23 cellular contexts compared by ENCODE assay signal in genomic region chr17:4316648-4317047, GRCh38. TPM values are rescaled to one million over a fixed set of nuclear protein-coding genes. Genes with fewer than 3 reads are reported as not detected.
A peak's percentile ranks its signal among the peaks of the same experiment; 100 is the strongest.
DNase-seq lines count a peak whose midpoint lies in the region; ATAC-seq, FAIRE-seq and TF ChIP-seq lines count a peak whose summit lies in the region.
"Had no signal": no experiment of that assay in that cellular context is flagged by ENCODE, and none has a peak within 500 bp of the region (broad histone marks: within the 10 kb centered on the region; RNA-seq: fewer than 3 reads in every experiment).

No MANE protein-coding gene starts in this region.

- H3K27me3 Mint-ChIP-seq in WTC11 (ENCODE audit: low read depth) (no peaks in the 10 kb centered on the region), mesothelial cell of epicardium (ENCODE audit: low read depth) (no peaks in the 10 kb centered on the region)
- H3K27me3 Mint-ChIP-seq: CD4-positive, alpha-beta memory T cell had no signal

- in situ Hi-C loops in transverse colon (cut with MboI; ENCODE audit: low pct_ligation_motif_present in 1 of 4, low pct_unique_long_range_greater_than_20kb in 1 of 4, low sequenced_read_pairs in 3 of 4) = no loop called here

- peaks cover 61% of the 10 kb centered on the region for H3K4me1 Mint-ChIP-seq in WTC11
- H3K4me1 Mint-ChIP-seq in mesothelial cell of epicardium = peaks cover 50% of the 10 kb centered on the region

- intact Hi-C loops in left ventricle myocardium superior (cut with micrococcal nuclease) = no loop called here
- intact Hi-C loops in Right ventricle myocardium superior (cut with DNase I) = no loop called here
- intact Hi-C loops in transverse colon (cut with DNase I; ENCODE audit: low total_unique reads) = no loop called here

- H3K4me3 ChIP-seq in transverse colon = no peak overlapping the region

- POLR2A ChIA-PET in WTC11 (lab: Charles Lee) = interaction anchor here (0.6 kb wide), 1 partner anchor 454 kb away, joined by 4 read pairs; no protein-coding TSS in a partner anchor

- TF ChIP-seq EP300 in transverse colon (IDR thresholded peaks at IDR 0.05; ENCODE audit: low read depth) = no peak

- H3K36me3 ChIP-seq in transverse colon = no peaks in the 10 kb centered on the region

- 83 to 92% methylated on average over 6 to 10 of the region's 10 CpGs for WGBS in transverse colon (ENCODE audit: low coverage in 1 of 2), 2 donors

- DNase-seq in left ventricle myocardium superior = no peak
- DNase-seq in Right ventricle myocardium superior = no peak
- no peak for DNase-seq in WTC11 (ENCODE audit: low spot score)
- no peak for DNase-seq in mesothelial cell of epicardium (ENCODE audit: low spot score in 2 of 2, unreplicated experiment in 2 of 2)
- DNase-seq in transverse colon = no peak
- DNase-seq in kidney glomerular epithelial cell (lab: John Stamatoyannopoulos, UW) = no peak
- no peak for DNase-seq in RCC 7860 (ENCODE audit: low spot score)
- DNase-seq: CD4-positive, alpha-beta memory T cell; DMS 273 treated with DMSO at 0.1 percent for 48 hours; DMS79 treated with DMSO at 0.1 percent for 48 hours; H7; HFFc6; Karpas-422; MV-4-11; NCI-H1694; NCI-H2081; NCI-H2171; NCI-H345; NCI-H524; NCI-H774; NK-92 treated with Interleukin-12 subunit alpha and Interleukin-12 subunit beta, amount 100 ng/mL, for 24 hours had no signal

- H3K27ac Mint-ChIP-seq in WTC11 = peak overlapping the region; percentile 75
- peak overlapping the region; percentile 77 for H3K27ac Mint-ChIP-seq in mesothelial cell of epicardium
- H3K27ac Mint-ChIP-seq: HFFc6 had no signal

- H3K9me3 Mint-ChIP-seq in WTC11 (peaks cover 10% of the 10 kb centered on the region), mesothelial cell of epicardium (no peaks in the 10 kb centered on the region)
- H3K9me3 Mint-ChIP-seq: HFFc6 had no signal

- ATAC-seq in left ventricle myocardium superior = peak; percentile 4
- ATAC-seq in Right ventricle myocardium superior (ENCODE audit: poor library complexity) = no peak
- no peak for ATAC-seq in WTC11
- ATAC-seq: Panc1 had no signal

- TF ChIP-seq POLR2A in transverse colon (IDR thresholded peaks at IDR 0.05) = no peak

- peaks cover 16% of the 10 kb centered on the region for H3K36me3 Mint-ChIP-seq in WTC11
- H3K36me3 Mint-ChIP-seq in mesothelial cell of epicardium = no peaks in the 10 kb centered on the region
- H3K36me3 Mint-ChIP-seq: CD4-positive, alpha-beta memory T cell had no signal

- H3K4me3 Mint-ChIP-seq in WTC11 = no peak overlapping the region
- H3K4me3 Mint-ChIP-seq in mesothelial cell of epicardium = no peak overlapping the region
- H3K4me3 Mint-ChIP-seq: CD4-positive, alpha-beta memory T cell; HFFc6 had no signal

- H3K9me3 ChIP-seq in transverse colon = no peaks in the 10 kb centered on the region
- H3K9me3 ChIP-seq: Caco-2 had no signal

- no peaks in the 10 kb centered on the region for H3K27me3 ChIP-seq in transverse colon

- no peak for TF ChIP-seq CTCF in WTC11 (IDR thresholded peaks at IDR 0.05)
- TF ChIP-seq CTCF in mesothelial cell of epicardium (IDR thresholded peaks at IDR 0.05; ENCODE audit: unreplicated experiment) = no peak
- TF ChIP-seq CTCF in transverse colon (IDR thresholded peaks at IDR 0.05) = no peak

- CTCF ChIA-PET in WTC11 (lab: Charles Lee) = interaction anchor here (0.6 to 1.9 kb wide), 4 partner anchors 10 to 670 kb away, joined by 3 to 5 read pairs (median 4); no protein-coding TSS in a partner anchor

- peaks cover 20 to 60% (median 42%) of the 10 kb centered on the region in 4 donors for H3K4me1 ChIP-seq in transverse colon
- H3K4me1 ChIP-seq: Caco-2 had no signal

- peak overlapping the region; percentile 39 to 59 (median 48) for H3K27ac ChIP-seq in transverse colon

- no peak for FAIRE-seq in RCC 7860 (lab: Jason Lieb, UNC)

TF ChIP-seq in WTC11, 78 proteins besides CTCF, POLR2A, EP300 and RAD21:
- TF ChIP-seq USF1 (CRISPR knock-in tag; IDR thresholded peaks at IDR 0.05) (no peak), ZBTB43 (CRISPR knock-in tag; IDR thresholded peaks at IDR 0.05) (no peak), NFYB (CRISPR knock-in tag; conservative IDR thresholded peaks at IDR 0.05; ENCODE audit: low read depth) (no peak), ZNF317 (CRISPR knock-in tag; IDR thresholded peaks at IDR 0.05; ENCODE audit: borderline replicate concordance, low read depth) (no peak), FOXP1 (CRISPR knock-in tag; IDR thresholded peaks at IDR 0.05; ENCODE audit: borderline replicate concordance) (no peak), MYBL2 (CRISPR knock-in tag; IDR thresholded peaks at IDR 0.05) (no peak), USF2 (CRISPR knock-in tag; IDR thresholded peaks at IDR 0.05) (no peak), GTF2I (CRISPR knock-in tag; conservative IDR thresholded peaks at IDR 0.05) (no peak), NFATC4 (CRISPR knock-in tag; IDR thresholded peaks at IDR 0.05) (no peak), ZNF138 (CRISPR knock-in tag; conservative IDR thresholded peaks at IDR 0.05) (no peak), TEAD4 (CRISPR knock-in tag; IDR thresholded peaks at IDR 0.05) (no peak)

RNA-seq across cellular contexts. Expression of gene UBE2G1, which starts 49.8 kb away (rescaled TPM):
- total RNA-seq in left ventricle myocardium superior (105 TPM), Right ventricle myocardium superior (107 TPM), WTC11 (2021) (177 to 201 TPM (median 198 TPM) in 3 replicates), mesothelial cell of epicardium (81.5 to 86.9 TPM (median 84.1 TPM) in 3 replicates), transverse colon (100 to 1,000 TPM in 1 of 4 donors, 10 to 100 TPM in 3; 41.6 to 104 (median 53.0) TPM)

RNA-seq across cellular contexts. Expression of gene ANKFY1, which starts 52.9 kb away (rescaled TPM):
- total RNA-seq in left ventricle myocardium superior = 24.4 TPM
- 25.7 TPM for total RNA-seq in Right ventricle myocardium superior
- 44.8 to 46.8 TPM (median 45.3 TPM) in 3 replicates for total RNA-seq in WTC11 (2021)
- total RNA-seq in mesothelial cell of epicardium = 60.4 to 64.5 TPM (median 64.3 TPM) in 3 replicates
- 10 to 100 TPM; 53.0 to 69.9 (median 54.7) TPM for total RNA-seq in transverse colon
